8 cellular contexts compared by ENCODE assay signal in genomic region chr7:7639421-7639820, GRCh38. TPM values are rescaled to one million over a fixed set of nuclear protein-coding genes. Genes with fewer than 3 reads are reported as not detected.
DNase-seq lines count a peak whose midpoint lies in the region; ATAC-seq and TF ChIP-seq lines count a peak whose summit lies in the region.

No MANE protein-coding gene starts in this region.

- no peaks in the 10 kb centered on the region for H3K9me3 Mint-ChIP-seq in activated CD4-positive, alpha-beta T cell treated with anti-CD3 and anti-CD28 coated beads, Interleukin-2, amount 10 ng/mL, durations not matched to agents 7 days and 5 days
- H3K9me3 Mint-ChIP-seq in activated T-helper 17 cell treated with anti-CD3 and anti-CD28 coated beads, Interleukin-2, amount 50 U/mL, for 72 hours, result no peaks in the 10 kb centered on the region

- no peak for ATAC-seq in activated T-helper 17 cell treated with anti-CD3 and anti-CD28 coated beads, Interleukin-2, amount 50 U/mL, for 72 hours (replicated peaks)
- no peak for ATAC-seq in thoracic aorta (ENCODE audit: insufficient number of reproducible peaks, low FRiP score, low read depth)
- no peak for ATAC-seq in mucosa of descending colon

- H3K27me3 ChIP-seq in thoracic aorta (replicated peaks; ENCODE audit: insufficient read depth), result no peaks in the 10 kb centered on the region

- no peaks in the 10 kb centered on the region for H3K9me3 ChIP-seq in iPS-18c (ENCODE audit: control insufficient read depth, insufficient read depth, low read length)
- no peaks in the 10 kb centered on the region for H3K9me3 ChIP-seq in thoracic aorta
- no peaks in the 10 kb centered on the region for H3K9me3 ChIP-seq in mucosa of descending colon

- peak overlapping the region; percentile 93 for H3K4me3 ChIP-seq in iPS-18c (ENCODE audit: insufficient read depth, low read depth, low read length)
- H3K4me3 ChIP-seq in thoracic aorta, result peak overlapping the region; percentile 91
- H3K4me3 ChIP-seq in mucosa of descending colon, result no peak overlapping the region

- intact Hi-C loops in mucosa of descending colon (cut with DNase I, micrococcal nuclease), result no loop called here

- peaks cover 33% of the 10 kb centered on the region for H3K36me3 Mint-ChIP-seq in activated CD4-positive, alpha-beta T cell treated with anti-CD3 and anti-CD28 coated beads, Interleukin-2, amount 10 ng/mL, durations not matched to agents 7 days and 5 days (ENCODE audit: low read depth)
- peaks cover 86% of the 10 kb centered on the region for H3K36me3 Mint-ChIP-seq in activated T-helper 17 cell treated with anti-CD3 and anti-CD28 coated beads, Interleukin-2, amount 50 U/mL, for 72 hours (ENCODE audit: low read depth)

- H3K4me1 ChIP-seq in thoracic aorta (ENCODE audit: control insufficient read depth in 1 of 2, low read depth in 2 of 2) (peaks cover 4 to 24% of the 10 kb centered on the region in 2 donors), mucosa of descending colon (ENCODE audit: low read depth) (peaks cover 10% of the 10 kb centered on the region)

- H3K4me3 Mint-ChIP-seq in activated CD4-positive, alpha-beta T cell treated with anti-CD3 and anti-CD28 coated beads, Interleukin-2, amount 10 ng/mL, durations not matched to agents 7 days and 5 days, result peak overlapping the region; percentile 92
- peak overlapping the region; percentile 97 for H3K4me3 Mint-ChIP-seq in activated T-helper 17 cell treated with anti-CD3 and anti-CD28 coated beads, Interleukin-2, amount 50 U/mL, for 72 hours

- peak overlapping the region; percentile 99 for H3K27ac Mint-ChIP-seq in activated CD4-positive, alpha-beta T cell treated with anti-CD3 and anti-CD28 coated beads, Interleukin-2, amount 10 ng/mL, durations not matched to agents 7 days and 5 days
- H3K27ac Mint-ChIP-seq in activated T-helper 17 cell treated with anti-CD3 and anti-CD28 coated beads, Interleukin-2, amount 50 U/mL, for 72 hours, result peak overlapping the region; percentile 98

- CTCF ChIA-PET in activated CD4-positive, alpha-beta T cell treated with anti-CD3 and anti-CD28 coated beads, Interleukin-2, amount 10 ng/mL, durations not matched to agents 7 days and 5 days (lab: Charles Lee), result no interaction called here

- H3K36me3 ChIP-seq in thoracic aorta (no peaks in the 10 kb centered on the region), mucosa of descending colon (ENCODE audit: low read depth) (no peaks in the 10 kb centered on the region)

- POLR2A ChIA-PET in activated CD4-positive, alpha-beta T cell treated with anti-CD3 and anti-CD28 coated beads, Interleukin-2, amount 10 ng/mL, durations not matched to agents 7 days and 5 days (lab: Charles Lee), result no interaction called here

- peaks cover 37% of the 10 kb centered on the region for H3K4me1 Mint-ChIP-seq in activated CD4-positive, alpha-beta T cell treated with anti-CD3 and anti-CD28 coated beads, Interleukin-2, amount 10 ng/mL, durations not matched to agents 7 days and 5 days
- peaks cover 24% of the 10 kb centered on the region for H3K4me1 Mint-ChIP-seq in activated T-helper 17 cell treated with anti-CD3 and anti-CD28 coated beads, Interleukin-2, amount 50 U/mL, for 72 hours

- H3K27me3 Mint-ChIP-seq in activated CD4-positive, alpha-beta T cell treated with anti-CD3 and anti-CD28 coated beads, Interleukin-2, amount 10 ng/mL, durations not matched to agents 7 days and 5 days, result no peaks in the 10 kb centered on the region
- H3K27me3 Mint-ChIP-seq in activated T-helper 17 cell treated with anti-CD3 and anti-CD28 coated beads, Interleukin-2, amount 50 U/mL, for 72 hours, result no peaks in the 10 kb centered on the region

- no peak for TF ChIP-seq CTCF in thoracic aorta (IDR thresholded peaks at IDR 0.05)
- TF ChIP-seq CTCF in mucosa of descending colon (IDR thresholded peaks at IDR 0.05), result no peak

- peak overlapping the region in 1 of 2 donors; percentile 67 for H3K27ac ChIP-seq in thoracic aorta

- DNase-seq in activated CD4-positive, alpha-beta T cell treated with anti-CD3 and anti-CD28 coated beads, Interleukin-2, amount 10 ng/mL, durations not matched to agents 7 days and 5 days, result no peak
- DNase-seq in activated CD4-positive, alpha-beta T cell treated with anti-CD3 and anti-CD28 coated beads, Interleukin-2, amount 50 U/mL, for 1 hour, result no peak
- DNase-seq in thoracic aorta (ENCODE audit: low spot score), result no peak
- no peak for DNase-seq in mucosa of descending colon
- DNase-seq in mucosa of gallbladder (ENCODE audit: low spot score), result no peak
- no peak for DNase-seq in D341Med (ENCODE audit: low spot score)

RNA-seq across cellular contexts. Expression of gene UMAD1, which starts 1.1 kb away (rescaled TPM):
- 10 to 100 TPM; 16.3 to 16.4 TPM for total RNA-seq in activated CD4-positive, alpha-beta T cell treated with anti-CD3 and anti-CD28 coated beads, Interleukin-2, amount 10 ng/mL, durations not matched to agents 7 days and 5 days
- total RNA-seq in activated T-helper 17 cell treated with anti-CD3 and anti-CD28 coated beads, Interleukin-2, amount 50 U/mL, for 72 hours, result 10 to 100 TPM in 1 of 2 donors, 1 to 10 TPM in 1; 9.4 to 11.7 TPM
- total RNA-seq in thoracic aorta (10 to 100 TPM; 12.9 to 23.9 TPM), mucosa of descending colon (10 to 100 TPM; 18.5 to 22.1 (median 18.6) TPM), mucosa of gallbladder (20.3 TPM)
